7 cellular contexts compared by ENCODE assay signal in the genomic region with DNA sequence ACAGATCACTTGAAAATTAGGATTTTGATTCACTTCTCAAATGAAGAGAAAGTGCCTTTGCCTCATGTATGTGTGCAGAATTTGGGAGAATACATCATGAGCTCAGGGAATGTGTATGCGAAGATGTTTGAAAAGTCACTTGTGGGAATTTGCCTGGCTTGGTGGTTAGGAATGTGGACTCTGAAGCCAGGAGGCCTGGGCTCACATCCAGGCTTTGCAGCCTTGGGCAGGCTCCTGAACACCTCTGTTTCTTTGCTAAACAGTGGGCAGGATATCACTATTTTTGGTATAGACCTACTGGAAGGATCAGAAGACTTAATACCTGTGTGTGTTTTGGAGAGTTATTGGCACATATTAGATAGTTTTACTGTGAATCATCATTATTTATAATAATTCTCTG.
A peak's percentile ranks its signal among the peaks of the same experiment; 100 is the strongest.
DNase-seq lines count a peak whose midpoint lies in the region; ATAC-seq and TF ChIP-seq lines count a peak whose summit lies in the region.
"Not testable (repeated sequence)": the region's sequence is repeated elsewhere in the genome, so short reads cannot be mapped to it uniquely, and the experiment has no call there.

No MANE protein-coding gene starts in this region.

- not testable (repeated sequence) for BruUV-seq in IMR-90 (replicated peaks; lab: Mats Ljungman, UMichigan); mammary epithelial cell (replicated peaks; lab: Mats Ljungman, UMichigan)

- not testable (repeated sequence) for H3K4me1 ChIP-seq in IMR-90 (ENCODE audit: control insufficient read depth, insufficient read depth, low read length)
- H3K4me1 ChIP-seq in mammary epithelial cell (ENCODE audit: insufficient read depth, low read length), result peaks cover 18% of the 10 kb centered on the region

- ATAC-seq in IMR-90 (ENCODE audit: low read depth), result peak; percentile 39

- not testable (repeated sequence) for H3K36me3 Mint-ChIP-seq in osteocyte (ENCODE audit: unreplicated experiment)

- H4K91ac ChIP-seq in IMR-90 (ENCODE audit: insufficient read depth, low read depth, low read length), result not testable (repeated sequence)

- 0 out of 2 replicates have a peak overlapping the region, but pooled peaks have one; percentile 6 for H2BK20ac ChIP-seq in IMR-90 (ENCODE audit: low read depth, low read length)

- POLR2A ChIA-PET in IMR-90 (lab: Charles Lee; ENCODE audit: unreplicated experiment), result not testable (repeated sequence)

- WGBS in IMR-90 (ENCODE audit: extremely low coverage in 2 of 2, insufficient read length in 1 of 2), 2 experiments, result 0% methylated on average over 1 of the region's 1 CpG; no CpG with 5 or more reads in 1 of the 2 experiments
- WGBS in mammary epithelial cell (ENCODE audit: low coverage, missing lambda C conversion rate), result 0% methylated on average over 1 of the region's 1 CpG

- H2AK5ac ChIP-seq in IMR-90 (ENCODE audit: low read depth, low read length), result 0 out of 2 replicates have a peak overlapping the region, but pooled peaks have one; percentile 43

- CTCF ChIA-PET in IMR-90 (lab: Yijun Ruan, JAX); mammary epithelial cell (lab: Charles Lee; ENCODE audit: low non-redundant PET): not testable (repeated sequence)

- 0 out of 2 replicates have a peak overlapping the region, but pooled peaks have one; percentile 7 for H2BK120ac ChIP-seq in IMR-90 (ENCODE audit: low read depth, low read length)

- dilution Hi-C loops in IMR-90 (cut with HindIII; ENCODE audit: low sequenced_read_pairs, unreplicated experiment); mammary epithelial cell (cut with HindIII; ENCODE audit: low sequenced_read_pairs): not testable (repeated sequence)

- peak overlapping the region in 1 of 2 experiments; percentile 85; a peak in 1 of 4 replicates for H4K8ac ChIP-seq in IMR-90 (ENCODE audit: low read depth in 2 of 2, low read length in 2 of 2)

- H3K27me3 ChIP-seq in IMR-90 (ENCODE audit: control insufficient read depth, insufficient read depth, low read length); mammary epithelial cell (ENCODE audit: insufficient read depth, low read length): not testable (repeated sequence)

- peak overlapping the region; percentile 56 for H3K4me3 Mint-ChIP-seq in osteocyte (ENCODE audit: unreplicated experiment)

- in situ Hi-C loops in IMR-90 (cut with MboI; ENCODE audit: low sequenced_read_pairs); mammary epithelial cell (cut with MboI; ENCODE audit: low sequenced_read_pairs in 2 of 2): not testable (repeated sequence)

- not testable (repeated sequence) for H4K5ac ChIP-seq in IMR-90 (ENCODE audit: low read depth, low read length)

- TF ChIP-seq POLR2A in IMR-90 (IDR thresholded peaks at IDR 0.05; ENCODE audit: low read depth, low read length), result not testable (repeated sequence)

- H3K4me3 ChIP-seq in IMR-90 (ENCODE audit: insufficient read depth, low read depth, low read length); mammary epithelial cell (replicated peaks in 1 of 3; ENCODE audit: insufficient read depth in 1 of 3, low read depth in 2 of 3, low read length in 3 of 3); fibroblast of pulmonary artery (replicated peaks; ENCODE audit: low read depth, low read length): not testable (repeated sequence)

- H2BK5ac ChIP-seq in IMR-90 (ENCODE audit: low read depth, low read length, poor library complexity, severe bottlenecking), result peak overlapping the region; percentile 36

- not testable (repeated sequence) for TF ChIP-seq CTCF in IMR-90 (conservative IDR thresholded peaks at IDR 0.05; ENCODE audit: low read depth, low read length); mammary epithelial cell (conservative IDR thresholded peaks at IDR 0.05 in 1 of 2, IDR thresholded peaks at IDR 0.05 in 1 of 2; ENCODE audit: extremely low read depth in 1 of 2, insufficient read depth in 1 of 2, low read depth in 1 of 2, low read length in 2 of 2); fibroblast of pulmonary artery (IDR thresholded peaks at IDR 0.05; ENCODE audit: low read length, missing control alignments); osteocyte (IDR thresholded peaks at IDR 0.05)

- H3K4ac ChIP-seq in IMR-90 (ENCODE audit: low read depth, low read length), result not testable (repeated sequence)

- not testable (repeated sequence) for H2AK9ac ChIP-seq in IMR-90 (replicated peaks; ENCODE audit: low read depth, low read length, poor library complexity)

- H3K79me2 ChIP-seq in mammary epithelial cell (ENCODE audit: insufficient read depth, low read length), result peaks cover 17% of the 10 kb centered on the region

- DNase-seq in Daoy (ENCODE audit: low read depth), result peak; percentile 54
- DNase-seq in IMR-90, result peak; percentile 78
- DNase-seq in SW480 (ENCODE audit: low spot score), result peak; percentile 21
- peak; percentile 37 for DNase-seq in mammary epithelial cell
- DNase-seq in fibroblast of pulmonary artery (ENCODE audit: low read depth), result peak; percentile 76
- peak; percentile 66 for DNase-seq in kidney tubule cell (ENCODE audit: low spot score)
- not testable (repeated sequence) for DNase-seq in osteocyte (ENCODE audit: extremely low spot score, unreplicated experiment)

- not testable (repeated sequence) for H2AFZ ChIP-seq in IMR-90 (replicated peaks; ENCODE audit: low read length, poor library complexity); mammary epithelial cell (ENCODE audit: low read depth, low read length)

- H3K27ac Mint-ChIP-seq in osteocyte (ENCODE audit: unreplicated experiment), result peak overlapping the region; percentile 92

- not testable (repeated sequence) for H3K9me3 Mint-ChIP-seq in osteocyte (ENCODE audit: unreplicated experiment)

- not testable (repeated sequence) for H3K36me3 ChIP-seq in IMR-90 (ENCODE audit: control insufficient read depth, insufficient read depth, low read length); mammary epithelial cell (ENCODE audit: insufficient read depth, low read length)

- H3K27ac ChIP-seq in IMR-90 (ENCODE audit: insufficient read depth, low read length), result peak overlapping the region; percentile 57
- not testable (repeated sequence) for H3K27ac ChIP-seq in mammary epithelial cell (ENCODE audit: insufficient read depth, low read depth, low read length)

- H3K18ac ChIP-seq in IMR-90 (ENCODE audit: low read depth, low read length), result not testable (repeated sequence)

- H3K9me1 ChIP-seq in IMR-90 (ENCODE audit: insufficient read depth, low read length), result not testable (repeated sequence)

- H2BK15ac ChIP-seq in IMR-90 (ENCODE audit: low read depth, low read length), result not testable (repeated sequence)

- TF ChIP-seq RAD21 in IMR-90 (IDR thresholded peaks at IDR 0.05; ENCODE audit: low read length), result not testable (repeated sequence)

- intact Hi-C loops in IMR-90 (cut with micrococcal nuclease); mammary epithelial cell (cut with micrococcal nuclease): not testable (repeated sequence)

- not testable (repeated sequence) for H3K4me2 ChIP-seq in IMR-90 (ENCODE audit: low read depth, low read length)
- H3K4me2 ChIP-seq in mammary epithelial cell (ENCODE audit: insufficient read depth, low read depth, low read length), result peak overlapping the region; percentile 46

- H3K4me1 Mint-ChIP-seq in osteocyte (ENCODE audit: unreplicated experiment), result peaks cover 16% of the 10 kb centered on the region

- not testable (repeated sequence) for H3K23ac ChIP-seq in IMR-90 (ENCODE audit: low read depth, low read length)

- H3K14ac ChIP-seq in IMR-90 (replicated peaks; ENCODE audit: low read depth, low read length), result not testable (repeated sequence)

- not testable (repeated sequence) for H4K20me1 ChIP-seq in IMR-90 (ENCODE audit: insufficient read depth, low read length); mammary epithelial cell (ENCODE audit: insufficient read depth, low read length)

- H3K56ac ChIP-seq in IMR-90 (ENCODE audit: extremely low read depth, insufficient read depth, low read length), result not testable (repeated sequence)

- H3K9me3 ChIP-seq in IMR-90 (ENCODE audit: control insufficient read depth, insufficient read depth, low read length); mammary epithelial cell (replicated peaks; ENCODE audit: insufficient read depth, low read length): not testable (repeated sequence)

- H3K27me3 Mint-ChIP-seq in osteocyte (ENCODE audit: unreplicated experiment), result not testable (repeated sequence)

- not testable (repeated sequence) for H3K9ac ChIP-seq in IMR-90 (ENCODE audit: low read depth, low read length); mammary epithelial cell (ENCODE audit: insufficient read depth, low read length)

- not testable (repeated sequence) for H3K79me1 ChIP-seq in IMR-90 (ENCODE audit: low read depth in 1 of 2, low read length in 2 of 2)
